Comparison of ENCODE assay signal across 23 cellular contexts in the genomic region with DNA sequence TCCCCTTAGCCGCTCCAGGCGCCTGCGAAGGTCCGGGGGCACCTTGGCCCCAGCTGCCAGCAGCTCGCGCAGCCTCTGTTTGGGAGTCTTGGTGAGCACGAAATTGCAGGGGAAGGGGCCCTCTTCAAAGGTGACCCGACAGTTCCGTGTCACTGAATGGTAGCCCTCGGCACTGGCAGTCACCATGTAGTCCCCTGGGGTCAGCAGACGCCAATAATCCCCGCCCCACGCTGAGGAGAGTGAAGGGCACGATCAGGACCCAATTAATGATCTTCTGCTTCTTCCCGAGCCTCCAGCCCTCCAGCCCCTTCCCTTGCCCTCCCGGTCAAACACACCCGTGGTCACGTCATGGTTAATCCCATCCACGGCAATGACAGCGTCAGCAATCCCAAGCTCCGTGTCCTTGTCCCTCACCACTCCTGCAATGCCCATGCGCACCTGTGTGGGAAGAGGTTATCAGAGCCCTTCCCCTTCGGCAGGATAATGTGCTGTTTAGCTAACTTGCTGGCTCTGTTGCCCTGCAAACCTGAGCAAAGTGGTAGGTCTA. TPM values are rescaled to one million over a fixed set of nuclear protein-coding genes. Genes with fewer than 3 reads are reported as not detected.
DNase-seq lines count a peak whose midpoint lies in the region; ATAC-seq and TF ChIP-seq lines count a peak whose summit lies in the region.
"Had no signal": no experiment of that assay in that cellular context is flagged by ENCODE, and none has a peak within 500 bp of the region (broad histone marks: within the 10 kb centered on the region; RNA-seq: fewer than 3 reads in every experiment).

No MANE protein-coding gene starts in this region.

- no peak overlapping the region for H3K4me3 Mint-ChIP-seq in activated naive CD4-positive, alpha-beta T cell treated with anti-CD3 and anti-CD28 coated beads, Interleukin-2, amount 50 U/mL, for 24 hours
- peak overlapping the region; percentile 51 for H3K4me3 Mint-ChIP-seq in endothelial cell (ENCODE audit: unreplicated experiment)
- H3K4me3 Mint-ChIP-seq: CD4-positive, CD25-positive, alpha-beta regulatory T cell; CD8-positive, alpha-beta memory T cell had no signal

- H3K36me3 Mint-ChIP-seq in activated naive CD4-positive, alpha-beta T cell treated with anti-CD3 and anti-CD28 coated beads, Interleukin-2, amount 50 U/mL, for 24 hours: peaks cover 2% of the 10 kb centered on the region
- peaks cover 21% of the 10 kb centered on the region for H3K36me3 Mint-ChIP-seq in endothelial cell (ENCODE audit: low read depth, unreplicated experiment)
- H3K36me3 Mint-ChIP-seq: CD4-positive, CD25-positive, alpha-beta regulatory T cell; CD8-positive, alpha-beta memory T cell had no signal

- H3K4me1 Mint-ChIP-seq in activated naive CD4-positive, alpha-beta T cell treated with anti-CD3 and anti-CD28 coated beads, Interleukin-2, amount 50 U/mL, for 24 hours: peaks cover 5% of the 10 kb centered on the region
- H3K4me1 Mint-ChIP-seq in endothelial cell (ENCODE audit: unreplicated experiment): peaks cover 6% of the 10 kb centered on the region

- intact Hi-C loops in posterior vena cava (cut with DNase I): no loop called here
- intact Hi-C loops in left cardiac atrium (cut with DNase I): no loop called here

- no peaks in the 10 kb centered on the region for H3K9me3 Mint-ChIP-seq in activated naive CD4-positive, alpha-beta T cell treated with anti-CD3 and anti-CD28 coated beads, Interleukin-2, amount 50 U/mL, for 24 hours
- H3K9me3 Mint-ChIP-seq in endothelial cell (ENCODE audit: unreplicated experiment): no peaks in the 10 kb centered on the region
- H3K9me3 Mint-ChIP-seq: CD4-positive, CD25-positive, alpha-beta regulatory T cell had no signal

- peaks cover 19% of the 10 kb centered on the region for H3K27me3 Mint-ChIP-seq in activated naive CD4-positive, alpha-beta T cell treated with anti-CD3 and anti-CD28 coated beads, Interleukin-2, amount 50 U/mL, for 24 hours
- peaks cover 6% of the 10 kb centered on the region for H3K27me3 Mint-ChIP-seq in endothelial cell (ENCODE audit: unreplicated experiment)

- TF ChIP-seq POLR2A in GM19099 (IDR thresholded peaks at IDR 0.05; ENCODE audit: extremely low read depth, insufficient read length, low read depth): peak; percentile 14

- ATAC-seq in HG03469 (IDR thresholded peaks at IDR 0.05; ENCODE audit: unreplicated experiment) (no peak), left cardiac atrium (no peak)
- ATAC-seq: GM12878 had no signal

- no peak for TF ChIP-seq CTCF in endothelial cell (IDR thresholded peaks at IDR 0.05; ENCODE audit: unreplicated experiment)

- no peak for DNase-seq in activated naive CD4-positive, alpha-beta T cell treated with anti-CD3 and anti-CD28 coated beads, Interleukin-2, amount 50 U/mL, for 16 hours
- DNase-seq in endothelial cell (ENCODE audit: low spot score): no peak
- peak; percentile 56 for DNase-seq in posterior vena cava (ENCODE audit: low spot score)
- DNase-seq in left cardiac atrium: no peak
- no peak for DNase-seq in COLO668 (lab: John Stamatoyannopoulos, UW; ENCODE audit: unreplicated experiment)
- DNase-seq: BE2C; C1 segment of cervical spinal cord; Caco-2; CD4-positive, CD25-positive, alpha-beta regulatory T cell; DND-41; EL; GOT3; H7; IMR-90 had no signal

- peak overlapping the region; percentile 35 for H3K27ac Mint-ChIP-seq in activated naive CD4-positive, alpha-beta T cell treated with anti-CD3 and anti-CD28 coated beads, Interleukin-2, amount 50 U/mL, for 24 hours
- H3K27ac Mint-ChIP-seq in endothelial cell (ENCODE audit: unreplicated experiment): no peak overlapping the region
- H3K27ac Mint-ChIP-seq: CD4-positive, CD25-positive, alpha-beta regulatory T cell had no signal

RNA-seq across cellular contexts. Expression of gene CPXM1, which starts 6.2 kb away (rescaled TPM):
- 139 TPM for total RNA-seq in endothelial cell (ENCODE audit: unreplicated experiment)
- 10 to 100 TPM in 1 of 2 donors, 1 to 10 TPM in 1; 9.6 to 36.6 TPM for total RNA-seq in posterior vena cava
- total RNA-seq in left cardiac atrium: 1 to 10 TPM; 4.3 to 8.7 TPM
- total RNA-seq: A172, Caco-2, HT1080 had no signal

RNA-seq across cellular contexts. Expression of gene C20orf141, which starts 20.5 kb away (rescaled TPM):
- not detected for total RNA-seq in endothelial cell (ENCODE audit: unreplicated experiment)
- not detected for total RNA-seq in posterior vena cava
- total RNA-seq in left cardiac atrium: not detected
- total RNA-seq: A172; Caco-2; CD4-positive, CD25-positive, alpha-beta regulatory T cell; CD8-positive, alpha-beta memory T cell; G401; GM12878; H7; K562 had no signal

RNA-seq across cellular contexts. Expression of gene TMEM239, which starts 21.9 kb away (rescaled TPM):
- not detected for total RNA-seq in endothelial cell (ENCODE audit: unreplicated experiment)
- not detected for total RNA-seq in posterior vena cava
- total RNA-seq in left cardiac atrium: not detected
- total RNA-seq: A172; Caco-2; CD4-positive, CD25-positive, alpha-beta regulatory T cell; CD8-positive, alpha-beta memory T cell; G401; GM12878; H7; HT1080; IMR-90; K562 had no signal

RNA-seq across cellular contexts. Expression of gene PCED1A, which starts 46.2 kb away (rescaled TPM):
- total RNA-seq in endothelial cell (ENCODE audit: unreplicated experiment) (30.9 TPM), posterior vena cava (10 to 100 TPM; 20.1 to 24.8 TPM), left cardiac atrium (10 to 100 TPM; 13.0 to 18.0 TPM)

RNA-seq across cellular contexts. Expression of gene VPS16, which starts 46.3 kb away (rescaled TPM):
- total RNA-seq in endothelial cell (ENCODE audit: unreplicated experiment) (43.3 TPM), posterior vena cava (10 to 100 TPM; 32.3 to 33.1 TPM), left cardiac atrium (10 to 100 TPM; 22.1 to 24.4 TPM)
